8 cellular contexts compared by ENCODE assay signal in genomic region chr2:169799555-169799954, GRCh38. TPM values are rescaled to one million over a fixed set of nuclear protein-coding genes. Genes with fewer than 3 reads are reported as not detected.
DNase-seq lines count a peak whose midpoint lies in the region; ATAC-seq and TF ChIP-seq lines count a peak whose summit lies in the region.

No MANE protein-coding gene starts in this region.

- DNase-seq in NCI-H82 (lab: John Stamatoyannopoulos, UW) (peak; percentile 35), NCI-H82 treated with DMSO at 0.1 percent for 48 hours (lab: John Stamatoyannopoulos, UW; ENCODE audit: unreplicated experiment) (no peak), dorsolateral prefrontal cortex (no peak)
- DNase-seq in naive thymus-derived CD4-positive, alpha-beta T cell, result peak in 3 of 9 donors; percentile 13 to 25 (median 22)
- DNase-seq in activated CD4-positive, CD25-positive, alpha-beta regulatory T cell (lab: John Stamatoyannopoulos, UW), result no peak

- peak overlapping the region; percentile 74 for H3K4me2 ChIP-seq in OCI-LY3 (ENCODE audit: low read length)

- H3K79me2 ChIP-seq in OCI-LY3 (ENCODE audit: low read length), result peaks cover 52% of the 10 kb centered on the region

- intact Hi-C loops in dorsolateral prefrontal cortex (cut with DNase I), result loop anchor here (5.0 to 10.0 kb wide), 2 partner anchors 215 to 217 kb away; partner anchors contain the start of gene PPIG (in 2 of the 2)
- intact Hi-C loops in naive thymus-derived CD4-positive, alpha-beta T cell (cut with micrococcal nuclease), result loop anchor here (1.0 to 10.0 kb wide), 5 partner anchors 12 to 435 kb away; partner anchors contain the start of genes BBS5 (in 1 of the 2), CFAP210 (in 1 of the 2), LRP2 (in 1 of the 2) and PHOSPHO2 (in 1 of the 2)

- peaks cover 24% of the 10 kb centered on the region for H3K4me1 ChIP-seq in OCI-LY3 (ENCODE audit: low read length)
- H3K4me1 ChIP-seq in naive thymus-derived CD4-positive, alpha-beta T cell (ENCODE audit: control insufficient read depth in 2 of 2, insufficient read depth in 2 of 2, low read length in 2 of 2), result peaks cover 11 to 21% of the 10 kb centered on the region in 2 donors

- POLR2A ChIA-PET in naive thymus-derived CD4-positive, alpha-beta T cell (lab: Charles Lee), result interaction anchor here (1.3 to 2.3 kb wide), 2 partner anchors 24 to 214 kb away, joined by 3 to 6 read pairs; no protein-coding TSS in a partner anchor

- no peaks in the 10 kb centered on the region for H3K27me3 ChIP-seq in OCI-LY3 (ENCODE audit: low read depth, low read length)
- no peaks in the 10 kb centered on the region for H3K27me3 ChIP-seq in dorsolateral prefrontal cortex
- H3K27me3 ChIP-seq in naive thymus-derived CD4-positive, alpha-beta T cell (ENCODE audit: control insufficient read depth in 2 of 2, insufficient read depth in 2 of 2, low read length in 2 of 2), result no peaks in the 10 kb centered on the region

- H3K36me3 ChIP-seq in OCI-LY3 (replicated peaks; ENCODE audit: low read depth, low read length), result peaks cover 5% of the 10 kb centered on the region
- H3K36me3 ChIP-seq in naive thymus-derived CD4-positive, alpha-beta T cell (ENCODE audit: control insufficient read depth in 2 of 3, insufficient read depth in 3 of 3, low read length in 3 of 3), result peaks cover 0 to 6% (median 0%) of the 10 kb centered on the region in 3 experiments

- peak overlapping the region; percentile 76 for H3K9ac ChIP-seq in OCI-LY3 (ENCODE audit: low read length)

- H3K4me1 Mint-ChIP-seq in naive thymus-derived CD4-positive, alpha-beta T cell, result peaks cover 10 to 51% (median 37%) of the 10 kb centered on the region in 7 donors

- peak overlapping the region; percentile 80 to 94 (median 90) for H3K4me3 Mint-ChIP-seq in naive thymus-derived CD4-positive, alpha-beta T cell

- H3K36me3 Mint-ChIP-seq in naive thymus-derived CD4-positive, alpha-beta T cell, result peaks cover 0 to 10% (median 0%) of the 10 kb centered on the region in 5 donors

- ATAC-seq in naive thymus-derived CD4-positive, alpha-beta T cell, result no peak
- no peak for ATAC-seq in GM21717 (IDR thresholded peaks at IDR 0.05; ENCODE audit: unreplicated experiment)
- no peak for ATAC-seq in esophagus mucosa

- H3K27me3 Mint-ChIP-seq in naive thymus-derived CD4-positive, alpha-beta T cell, result peaks cover 0 to 7% (median 0%) of the 10 kb centered on the region in 5 donors

- no peak overlapping the region for H2AFZ ChIP-seq in OCI-LY3 (ENCODE audit: low read depth, low read length)

- H3K27ac Mint-ChIP-seq in naive thymus-derived CD4-positive, alpha-beta T cell, result peak overlapping the region; percentile 87 to 97 (median 94)

- H3K9me3 ChIP-seq in OCI-LY3 (ENCODE audit: insufficient read depth, low read length), result no peaks in the 10 kb centered on the region
- no peaks in the 10 kb centered on the region for H3K9me3 ChIP-seq in naive thymus-derived CD4-positive, alpha-beta T cell (ENCODE audit: control insufficient read depth in 2 of 3, low read length in 3 of 3)

- no peak for TF ChIP-seq CTCF in OCI-LY3 (IDR thresholded peaks at IDR 0.05; ENCODE audit: low read depth, low read length)
- TF ChIP-seq CTCF in dorsolateral prefrontal cortex (IDR thresholded peaks at IDR 0.05 in 54 of 56, conservative IDR thresholded peaks at IDR 0.05 in 2 of 56; ENCODE audit: low read depth in 1 of 56, partially characterized antibody in 56 of 56), result no peak

- H3K4me3 ChIP-seq in OCI-LY3 (ENCODE audit: low read length) (peak overlapping the region; percentile 85), dorsolateral prefrontal cortex (peak overlapping the region; percentile 54 to 95 (median 82))
- peak overlapping the region; percentile 84 for H3K4me3 ChIP-seq in naive thymus-derived CD4-positive, alpha-beta T cell (ENCODE audit: low read length)

- no peaks in the 10 kb centered on the region for H3K9me3 Mint-ChIP-seq in naive thymus-derived CD4-positive, alpha-beta T cell

- no peaks in the 10 kb centered on the region for H4K20me1 ChIP-seq in OCI-LY3 (ENCODE audit: insufficient read depth, low read length)

- CTCF ChIA-PET in naive thymus-derived CD4-positive, alpha-beta T cell (lab: Charles Lee), result no interaction called here

- H3K27ac ChIP-seq in OCI-LY3 (ENCODE audit: low read length), result peak overlapping the region; percentile 86
- H3K27ac ChIP-seq in dorsolateral prefrontal cortex, result peak overlapping the region in 44 of 59 donors; percentile 44 to 92 (median 80)
- peak overlapping the region; percentile 95 for H3K27ac ChIP-seq in naive thymus-derived CD4-positive, alpha-beta T cell (ENCODE audit: low read depth, low read length)

RNA-seq across cellular contexts. Expression of gene SSB, which starts 0.9 kb away (rescaled TPM):
- 100 to 1,000 TPM in 8 of 120 experiments, 10 to 100 TPM in 112; 57.0 to 111 (median 83.5) TPM for total RNA-seq in dorsolateral prefrontal cortex
- 100 to 1,000 TPM in 3 of 5 experiments, 10 to 100 TPM in 2; 88.3 to 104 (median 102) TPM for total RNA-seq in naive thymus-derived CD4-positive, alpha-beta T cell
- polyA plus RNA-seq in naive thymus-derived CD4-positive, alpha-beta T cell, result 100 to 1,000 TPM in 1 of 2 donors, 10 to 100 TPM in 1; 80.5 to 150 TPM
- 40.1 TPM for total RNA-seq in esophagus mucosa

RNA-seq across cellular contexts. Expression of gene METTL5, which starts 25.1 kb away (rescaled TPM):
- total RNA-seq in dorsolateral prefrontal cortex, result 10 to 100 TPM; 26.8 to 69.9 (median 47.5) TPM
- 10 to 100 TPM; 21.1 to 52.9 (median 44.2) TPM for total RNA-seq in naive thymus-derived CD4-positive, alpha-beta T cell
- polyA plus RNA-seq in naive thymus-derived CD4-positive, alpha-beta T cell, result 100 to 1,000 TPM; 112 to 149 TPM
- 41.2 TPM for total RNA-seq in esophagus mucosa

RNA-seq across cellular contexts. Expression of gene UBR3, which starts 27.7 kb away (rescaled TPM):
- total RNA-seq in dorsolateral prefrontal cortex (100 to 1,000 TPM in 111 of 120 experiments, 10 to 100 TPM in 9; 72.2 to 156 (median 124) TPM), esophagus mucosa (23.8 TPM)
- 10 to 100 TPM; 28.4 to 48.2 (median 44.6) TPM for total RNA-seq in naive thymus-derived CD4-positive, alpha-beta T cell
- 10 to 100 TPM in 1 of 2 donors, 1 to 10 TPM in 1; 7.7 to 12.5 TPM for polyA plus RNA-seq in naive thymus-derived CD4-positive, alpha-beta T cell
